33 cellular contexts compared by ENCODE assay signal in genomic region chr11:68761801-68762200, GRCh38.
"Had no signal": no experiment of that assay in that cellular context is flagged by ENCODE, and none has a peak within 500 bp of the region (broad histone marks: within the 10 kb centered on the region; RNA-seq: fewer than 3 reads in every experiment).

No MANE protein-coding gene starts in this region.

- H3K4me3 ChIP-seq: adrenal gland, body of pancreas, breast epithelium had no signal

- H3K27me3 ChIP-seq: adrenal gland, body of pancreas, brain microvascular endothelial cell, breast epithelium had no signal

- H3K9me3 Mint-ChIP-seq: activated CD4-positive, alpha-beta memory T cell treated with anti-CD3 and anti-CD28 coated beads, Interleukin-2, amount 10 ng/mL, durations not matched to agents 7 days and 5 days; activated CD4-positive, alpha-beta T cell treated with anti-CD3 and anti-CD28 coated beads, Interleukin-2, amount 10 ng/mL, durations not matched to agents 7 days and 5 days; activated naive CD4-positive, alpha-beta T cell treated with anti-CD3 and anti-CD28 coated beads, Interleukin-2, amount 10 ng/mL, durations not matched to agents 7 days and 5 days; activated naive CD4-positive, alpha-beta T cell treated with anti-CD3 and anti-CD28 coated beads, Interleukin-2, amount 50 U/mL, for 72 hours; activated naive CD8-positive, alpha-beta T cell treated with anti-CD3 and anti-CD28 coated beads for 36 hours; activated T-cell treated with anti-CD3 and anti-CD28 coated beads, Interleukin-2, amount 50 U/mL, for 24 hours; activated T-helper 2 cell treated with anti-CD3 and anti-CD28 coated beads, Interferon-gamma antibody, Interleukin-2, Interleukin-4, amounts not matched to agents 10 μg/mL and 5 μg/mL and 100 μg/mL, durations not matched to agents 14 hours and 24 hours and 36 hours; T-helper 1 cell treated with Interleukin-12 subunit alpha and Interleukin-12 subunit beta and Interleukin-4 antibody, amounts not matched to agents 30 μg/mL and 1 μg/mL, for 36 hours; T-helper 2 cell treated with Interferon-gamma antibody and Interleukin-4, amounts not matched to agents 5 μg/mL and 100 μg/mL, for 36 hours; WTC11 had no signal

- H3K27me3 Mint-ChIP-seq: activated CD4-positive, alpha-beta memory T cell treated with anti-CD3 and anti-CD28 coated beads, Interleukin-2, amount 10 ng/mL, durations not matched to agents 7 days and 5 days; activated CD4-positive, alpha-beta T cell treated with anti-CD3 and anti-CD28 coated beads for 36 hours; activated CD4-positive, alpha-beta T cell treated with anti-CD3 and anti-CD28 coated beads, Interleukin-2, amount 10 ng/mL, durations not matched to agents 7 days and 5 days; activated CD8-positive, alpha-beta memory T cell treated with anti-CD3 and anti-CD28 coated beads, Interleukin-2, amount 10 ng/mL, durations not matched to agents 7 days and 5 days; activated naive CD4-positive, alpha-beta T cell treated with anti-CD3 and anti-CD28 coated beads, Interleukin-2, amount 10 ng/mL, durations not matched to agents 7 days and 5 days; activated naive CD8-positive, alpha-beta T cell treated with anti-CD3 and anti-CD28 coated beads for 36 hours; activated T-cell treated with anti-CD3 and anti-CD28 coated beads, Interleukin-2, amount 50 U/mL, for 24 hours had no signal

- H3K27ac Mint-ChIP-seq: activated CD4-positive, alpha-beta memory T cell treated with anti-CD3 and anti-CD28 coated beads, Interleukin-2, amount 10 ng/mL, durations not matched to agents 7 days and 5 days; activated CD4-positive, alpha-beta T cell treated with anti-CD3 and anti-CD28 coated beads for 36 hours; activated CD4-positive, alpha-beta T cell treated with anti-CD3 and anti-CD28 coated beads, Interleukin-2, amount 10 ng/mL, durations not matched to agents 7 days and 5 days; activated CD8-positive, alpha-beta memory T cell treated with anti-CD3 and anti-CD28 coated beads, Interleukin-2, amount 10 ng/mL, durations not matched to agents 7 days and 5 days; activated naive CD4-positive, alpha-beta T cell treated with anti-CD3 and anti-CD28 coated beads, Interleukin-2, amount 10 ng/mL, durations not matched to agents 7 days and 5 days; activated naive CD4-positive, alpha-beta T cell treated with anti-CD3 and anti-CD28 coated beads, Interleukin-2, amount 50 U/mL, for 72 hours; activated naive CD8-positive, alpha-beta T cell treated with anti-CD3 and anti-CD28 coated beads for 36 hours; activated T-cell treated with anti-CD3 and anti-CD28 coated beads, Interleukin-2, amount 50 U/mL, for 24 hours; activated T-helper 2 cell treated with anti-CD3 and anti-CD28 coated beads, Interferon-gamma antibody, Interleukin-2, Interleukin-4, amounts not matched to agents 10 μg/mL and 5 μg/mL and 100 μg/mL, durations not matched to agents 14 hours and 24 hours and 36 hours; T-helper 1 cell treated with Interleukin-12 subunit alpha and Interleukin-12 subunit beta and Interleukin-4 antibody, amounts not matched to agents 30 μg/mL and 1 μg/mL, for 36 hours; T-helper 2 cell treated with Interferon-gamma antibody and Interleukin-4, amounts not matched to agents 5 μg/mL and 100 μg/mL, for 36 hours had no signal

- H3K27ac ChIP-seq: adrenal gland, body of pancreas, brain microvascular endothelial cell, breast epithelium, VCaP had no signal

- H3K9me3 ChIP-seq: adrenal gland, body of pancreas, breast epithelium had no signal

- DNase-seq: activated CD4-positive, alpha-beta memory T cell treated with anti-CD3 and anti-CD28 coated beads, Interleukin-2, amount 10 ng/mL, durations not matched to agents 7 days and 5 days; activated CD4-positive, alpha-beta T cell treated with anti-CD3 and anti-CD28 coated beads for 1 hour; activated CD4-positive, alpha-beta T cell treated with anti-CD3 and anti-CD28 coated beads for 36 hours; activated CD4-positive, alpha-beta T cell treated with anti-CD3 and anti-CD28 coated beads for 48 hours; activated CD4-positive, alpha-beta T cell treated with anti-CD3 and anti-CD28 coated beads, Interleukin-2, amount 10 ng/mL, durations not matched to agents 7 days and 5 days; activated CD4-positive, alpha-beta T cell treated with anti-CD3 and anti-CD28 coated beads, Interleukin-2, amount 50 U/mL, for 48 hours; activated CD4-positive, CD25-positive, alpha-beta regulatory T cell; activated CD8-positive, alpha-beta memory T cell treated with anti-CD3 and anti-CD28 coated beads for 24 hours; activated CD8-positive, alpha-beta memory T cell treated with anti-CD3 and anti-CD28 coated beads, Interleukin-2, amount 10 ng/mL, durations not matched to agents 7 days and 5 days; activated CD8-positive, alpha-beta memory T cell treated with anti-CD3 and anti-CD28 coated beads, Interleukin-2, amount 50 U/mL, for 48 hours; activated CD8-positive, alpha-beta T cell treated with anti-CD3 and anti-CD28 coated beads, Interleukin-2, amount 10 ng/mL, durations not matched to agents 7 days and 5 days; activated effector memory CD4-positive, alpha-beta T cell treated with Interleukin-2 at 50 U/mL for 16 hours; activated gamma-delta T cell; activated naive CD4-positive, alpha-beta T cell treated with anti-CD3 and anti-CD28 coated beads, Interleukin-2, amount 10 ng/mL, durations not matched to agents 7 days and 5 days; activated naive CD4-positive, alpha-beta T cell treated with Interleukin-2 at 50 U/mL for 16 hours; activated naive CD8-positive, alpha-beta T cell treated with anti-CD3 and anti-CD28 coated beads for 36 hours; activated T-cell treated with anti-CD3 and anti-CD28 coated beads, Interleukin-2, amount 50 U/mL, for 24 hours; activated T-cell treated with anti-CD3 and anti-CD28 coated beads, Interleukin-2, amount 50 U/mL, for 48 hours; adrenal gland; amniotic stem cell; body of pancreas; brain microvascular endothelial cell; central memory CD4-positive, alpha-beta T cell; T-helper 1 cell; T-helper 2 cell; T-helper 9 cell had no signal

- H3K36me3 ChIP-seq: brain microvascular endothelial cell had no signal

- H3K36me3 Mint-ChIP-seq: activated naive CD8-positive, alpha-beta T cell treated with anti-CD3 and anti-CD28 coated beads for 36 hours had no signal

- H3K4me3 Mint-ChIP-seq: activated CD4-positive, alpha-beta memory T cell treated with anti-CD3 and anti-CD28 coated beads, Interleukin-2, amount 10 ng/mL, durations not matched to agents 7 days and 5 days; activated CD4-positive, alpha-beta T cell treated with anti-CD3 and anti-CD28 coated beads for 36 hours; activated CD4-positive, alpha-beta T cell treated with anti-CD3 and anti-CD28 coated beads, Interleukin-2, amount 10 ng/mL, durations not matched to agents 7 days and 5 days; activated CD8-positive, alpha-beta memory T cell treated with anti-CD3 and anti-CD28 coated beads, Interleukin-2, amount 10 ng/mL, durations not matched to agents 7 days and 5 days; activated CD8-positive, alpha-beta T cell treated with anti-CD3 and anti-CD28 coated beads, Interleukin-2, amount 10 ng/mL, durations not matched to agents 7 days and 5 days; activated naive CD4-positive, alpha-beta T cell treated with anti-CD3 and anti-CD28 coated beads, Interleukin-2, amount 10 ng/mL, durations not matched to agents 7 days and 5 days; activated naive CD8-positive, alpha-beta T cell treated with anti-CD3 and anti-CD28 coated beads for 36 hours; activated T-cell treated with anti-CD3 and anti-CD28 coated beads, Interleukin-2, amount 50 U/mL, for 24 hours; T-helper 1 cell treated with Interleukin-12 subunit alpha and Interleukin-12 subunit beta and Interleukin-4 antibody, amounts not matched to agents 30 μg/mL and 1 μg/mL, for 36 hours; T-helper 2 cell treated with Interferon-gamma antibody and Interleukin-4, amounts not matched to agents 5 μg/mL and 100 μg/mL, for 36 hours; WTC11 had no signal

- H3K4me1 Mint-ChIP-seq: activated CD4-positive, alpha-beta memory T cell treated with anti-CD3 and anti-CD28 coated beads, Interleukin-2, amount 10 ng/mL, durations not matched to agents 7 days and 5 days; activated CD4-positive, alpha-beta T cell treated with anti-CD3 and anti-CD28 coated beads for 36 hours; activated naive CD8-positive, alpha-beta T cell treated with anti-CD3 and anti-CD28 coated beads for 36 hours had no signal

- H3K4me1 ChIP-seq: adrenal gland, body of pancreas, breast epithelium had no signal
